Comparison of ENCODE assay signal across 16 cellular contexts in genomic region chr15:77610731-77611130, GRCh38. TPM values are rescaled to one million over a fixed set of nuclear protein-coding genes. Genes with fewer than 3 reads are reported as not detected.
A peak's percentile ranks its signal among the peaks of the same experiment; 100 is the strongest.
DNase-seq lines count a peak whose midpoint lies in the region; ATAC-seq and TF ChIP-seq lines count a peak whose summit lies in the region.
"Had no signal": no experiment of that assay in that cellular context is flagged by ENCODE, and none has a peak within 500 bp of the region (broad histone marks: within the 10 kb centered on the region; RNA-seq: fewer than 3 reads in every experiment).

No MANE protein-coding gene starts in this region.

- DNase-seq in left ventricle myocardium inferior = no peak
- DNase-seq in heart left ventricle = no peak
- DNase-seq in NCI-H2227 treated with DMSO at 0.1 percent for 48 hours (lab: John Stamatoyannopoulos, UW) = peak; percentile 49
- DNase-seq in dorsolateral prefrontal cortex = no peak
- no peak for DNase-seq in vagina (ENCODE audit: extremely low spot score in 2 of 2)
- no peak for DNase-seq in GM19238 (ENCODE audit: insufficient read length, low spot score)
- no peak for DNase-seq in upper lobe of right lung
- DNase-seq: 8988T; ACHN; CD8-positive, alpha-beta T cell; COR-L47; DND-41; GDM1 had no signal

- 47 to 81% (median 76%) methylated on average over 4 to 9 of the region's 9 CpGs for WGBS in heart left ventricle, 4 donors

- ATAC-seq in heart left ventricle (no peak), HG03565 (IDR thresholded peaks at IDR 0.05; ENCODE audit: unreplicated experiment) (no peak), upper lobe of right lung (no peak)
- ATAC-seq: CD8-positive, alpha-beta T cell had no signal

- H3K4me3 ChIP-seq in left ventricle myocardium inferior (no peak overlapping the region), heart left ventricle (no peak overlapping the region), dorsolateral prefrontal cortex (no peak overlapping the region), vagina (no peak overlapping the region), upper lobe of right lung (no peak overlapping the region)

- no peaks in the 10 kb centered on the region for H3K9me3 ChIP-seq in left ventricle myocardium inferior (replicated peaks)
- H3K9me3 ChIP-seq in heart left ventricle = no peaks in the 10 kb centered on the region
- H3K9me3 ChIP-seq in vagina = no peaks in the 10 kb centered on the region
- H3K9me3 ChIP-seq in upper lobe of right lung = no peaks in the 10 kb centered on the region

- peaks cover 5% of the 10 kb centered on the region for H3K27me3 ChIP-seq in left ventricle myocardium inferior (ENCODE audit: low read depth)
- H3K27me3 ChIP-seq in heart left ventricle = no peaks in the 10 kb centered on the region
- no peaks in the 10 kb centered on the region for H3K27me3 ChIP-seq in dorsolateral prefrontal cortex
- H3K27me3 ChIP-seq in vagina = no peaks in the 10 kb centered on the region
- peaks cover 2% of the 10 kb centered on the region for H3K27me3 ChIP-seq in upper lobe of right lung

- TF ChIP-seq POLR2A in heart left ventricle (IDR thresholded peaks at IDR 0.05) (no peak), vagina (IDR thresholded peaks at IDR 0.05) (no peak)

- H3K36me3 ChIP-seq in left ventricle myocardium inferior = no peaks in the 10 kb centered on the region
- H3K36me3 ChIP-seq in heart left ventricle = peaks cover 0 to 4% (median 0%) of the 10 kb centered on the region in 9 donors
- H3K36me3 ChIP-seq in vagina = no peaks in the 10 kb centered on the region
- H3K36me3 ChIP-seq in upper lobe of right lung = no peaks in the 10 kb centered on the region

- TF ChIP-seq CTCF in left ventricle myocardium inferior (IDR thresholded peaks at IDR 0.05; ENCODE audit: borderline replicate concordance) = no peak
- TF ChIP-seq CTCF in heart left ventricle (IDR thresholded peaks at IDR 0.05) = no peak
- no peak for TF ChIP-seq CTCF in dorsolateral prefrontal cortex (IDR thresholded peaks at IDR 0.05 in 54 of 56, conservative IDR thresholded peaks at IDR 0.05 in 2 of 56; ENCODE audit: low read depth in 1 of 56, partially characterized antibody in 56 of 56)
- no peak for TF ChIP-seq CTCF in vagina (IDR thresholded peaks at IDR 0.05)
- no peak for TF ChIP-seq CTCF in upper lobe of right lung (IDR thresholded peaks at IDR 0.05)

- peaks cover 19% of the 10 kb centered on the region for H3K4me1 ChIP-seq in left ventricle myocardium inferior
- H3K4me1 ChIP-seq in heart left ventricle = peaks cover 0 to 20% (median 11%) of the 10 kb centered on the region in 12 donors
- peaks cover 16% of the 10 kb centered on the region for H3K4me1 ChIP-seq in vagina
- H3K4me1 ChIP-seq in upper lobe of right lung = no peaks in the 10 kb centered on the region

- H3K27ac ChIP-seq in left ventricle myocardium inferior (replicated peaks) (peak overlapping the region; percentile 19), heart left ventricle (no peak overlapping the region), dorsolateral prefrontal cortex (peak overlapping the region in 45 of 59 donors; percentile 8 to 92 (median 61)), vagina (peak overlapping the region; percentile 20), upper lobe of right lung (no peak overlapping the region)
- H3K27ac ChIP-seq: C4-2B had no signal

- intact Hi-C loops in left ventricle myocardium inferior (cut with micrococcal nuclease) = no loop called here
- intact Hi-C loops in heart left ventricle (cut with DNase I) = no loop called here
- intact Hi-C loops in dorsolateral prefrontal cortex (cut with DNase I) = loop anchor here in 1 of 2 donors (10.0 kb wide), 1 partner anchor 496 kb away; no protein-coding TSS in a partner anchor
- intact Hi-C loops in vagina (cut with DNase I) = no loop called here
- intact Hi-C loops in upper lobe of right lung (cut with DNase I) = no loop called here

RNA-seq across cellular contexts. Expression of gene LINGO1, which starts 22.0 kb away (rescaled TPM):
- total RNA-seq in left ventricle myocardium inferior (0.96 TPM), heart left ventricle (1 to 10 TPM in 7 of 9 donors, under 1 TPM in 2; 0.49 to 4.0 (median 1.7) TPM), dorsolateral prefrontal cortex (100 to 1,000 TPM in 114 of 120 experiments, 10 to 100 TPM in 6; 54.7 to 233 (median 155) TPM), vagina (4.7 TPM), upper lobe of right lung (0.98 TPM)
- 1 to 10 TPM; 1.3 to 2.8 TPM for polyA plus RNA-seq in heart left ventricle
- total RNA-seq: CD8-positive, alpha-beta T cell had no signal
- polyA plus RNA-seq: IgD-negative memory B cell had no signal

Comparison
In these comparisons a context has a peak if more than half of its experiments do, and no peak if none do; other contexts are left out.
1. H3K27ac ChIP-seq: peak in left ventricle myocardium inferior (single experiment), dorsolateral prefrontal cortex (45 of 59) and vagina (single experiment); none in heart left ventricle (0 of 12) and upper lobe of right lung (single experiment).